In the genomic region with DNA sequence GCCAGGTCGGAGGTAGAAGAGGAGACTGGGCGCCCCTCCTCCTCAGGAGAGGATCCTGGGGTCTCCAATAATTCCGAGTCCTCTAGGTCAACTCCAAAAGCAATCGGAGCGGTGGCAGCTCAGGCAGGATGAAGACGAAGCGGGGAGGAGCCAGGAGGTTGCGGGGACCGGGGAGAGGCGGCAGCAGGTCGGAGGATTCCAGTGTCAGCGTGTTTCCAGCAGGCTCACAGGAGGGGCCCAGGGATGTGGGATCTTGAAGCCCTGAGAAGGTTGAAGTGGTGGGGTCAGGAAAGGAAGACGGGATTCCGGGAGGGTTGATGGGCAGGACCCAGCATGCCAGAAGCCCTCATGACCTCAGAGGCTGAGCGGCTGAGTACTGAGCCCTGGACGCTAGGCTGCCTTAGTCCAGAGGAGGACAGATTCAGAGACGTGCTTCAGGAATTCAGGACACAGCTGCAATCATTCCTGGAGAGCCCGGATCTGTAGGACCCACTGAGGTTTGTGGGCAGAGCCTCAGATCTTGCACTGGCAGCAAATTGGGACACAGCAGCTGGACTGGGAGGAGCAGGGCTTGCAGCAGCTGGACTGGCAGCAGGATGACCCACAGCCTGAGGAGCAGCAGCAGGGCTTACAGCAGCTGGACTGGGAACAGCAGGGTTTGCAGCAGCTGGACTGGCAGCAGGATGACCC, we compare ENCODE assay signal across 20 cellular contexts. TPM values are rescaled to one million over a fixed set of nuclear protein-coding genes. Genes with fewer than 3 reads are reported as not detected.
"Had no signal": no experiment of that assay in that cellular context is flagged by ENCODE, and none has a peak within 500 bp of the region (broad histone marks: within the 10 kb centered on the region; RNA-seq: fewer than 3 reads in every experiment).

No MANE protein-coding gene starts in this region.

RNA-seq across cellular contexts. Expression of a gene that starts 1.0 kb away (rescaled TPM):
- total RNA-seq: activated CD4-positive, alpha-beta memory T cell treated with anti-CD3 and anti-CD28 coated beads, Interleukin-2, amount 10 ng/mL, durations not matched to agents 7 days and 5 days; activated CD4-positive, alpha-beta T cell treated with anti-CD3 and anti-CD28 coated beads, Interleukin-2, amount 10 ng/mL, durations not matched to agents 24 days and 14 days; activated naive CD4-positive, alpha-beta T cell treated with anti-CD3 and anti-CD28 coated beads for 36 hours; activated naive CD8-positive, alpha-beta T cell treated with anti-CD3 and anti-CD28 coated beads, Interleukin-2, amount 10 ng/mL, durations not matched to agents 7 days and 5 days; activated T-cell treated with anti-CD3 and anti-CD28 coated beads, Interleukin-2, amount 50 U/mL, for 72 hours; body of pancreas; colonic mucosa; dorsolateral prefrontal cortex; esophagus muscularis mucosa; gastrocnemius medialis; heart left ventricle; left lobe of liver; lower lobe of right lung; natural killer cell; occipital lobe; renal cortical epithelial cell; T-helper 2 cell treated with Interferon-gamma antibody and Interleukin-4, amounts not matched to agents 100 ng/mL and 5 ng/mL, for 36 hours; thyroid gland; urinary bladder had no signal
- polyA plus RNA-seq: heart left ventricle, keratinocyte, urinary bladder had no signal

RNA-seq across cellular contexts. Expression of a gene that starts 9.2 kb away (rescaled TPM):
- total RNA-seq: activated CD4-positive, alpha-beta memory T cell treated with anti-CD3 and anti-CD28 coated beads, Interleukin-2, amount 10 ng/mL, durations not matched to agents 7 days and 5 days; activated CD4-positive, alpha-beta T cell treated with anti-CD3 and anti-CD28 coated beads, Interleukin-2, amount 10 ng/mL, durations not matched to agents 24 days and 14 days; activated naive CD4-positive, alpha-beta T cell treated with anti-CD3 and anti-CD28 coated beads for 36 hours; activated naive CD8-positive, alpha-beta T cell treated with anti-CD3 and anti-CD28 coated beads, Interleukin-2, amount 10 ng/mL, durations not matched to agents 7 days and 5 days; activated T-cell treated with anti-CD3 and anti-CD28 coated beads, Interleukin-2, amount 50 U/mL, for 72 hours; body of pancreas; colonic mucosa; esophagus muscularis mucosa; gastrocnemius medialis; heart left ventricle; left lobe of liver; lower lobe of right lung; natural killer cell; occipital lobe; renal cortical epithelial cell; T-helper 2 cell treated with Interferon-gamma antibody and Interleukin-4, amounts not matched to agents 100 ng/mL and 5 ng/mL, for 36 hours; thyroid gland; urinary bladder had no signal
- polyA plus RNA-seq: heart left ventricle, keratinocyte, urinary bladder had no signal

RNA-seq across cellular contexts. Expression of a gene that starts 14.6 kb away (rescaled TPM):
- total RNA-seq: activated CD4-positive, alpha-beta memory T cell treated with anti-CD3 and anti-CD28 coated beads, Interleukin-2, amount 10 ng/mL, durations not matched to agents 7 days and 5 days; activated CD4-positive, alpha-beta T cell treated with anti-CD3 and anti-CD28 coated beads, Interleukin-2, amount 10 ng/mL, durations not matched to agents 24 days and 14 days; activated naive CD4-positive, alpha-beta T cell treated with anti-CD3 and anti-CD28 coated beads for 36 hours; activated naive CD8-positive, alpha-beta T cell treated with anti-CD3 and anti-CD28 coated beads, Interleukin-2, amount 10 ng/mL, durations not matched to agents 7 days and 5 days; activated T-cell treated with anti-CD3 and anti-CD28 coated beads, Interleukin-2, amount 50 U/mL, for 72 hours; body of pancreas; colonic mucosa; dorsolateral prefrontal cortex; esophagus muscularis mucosa; gastrocnemius medialis; heart left ventricle; left lobe of liver; lower lobe of right lung; natural killer cell; occipital lobe; renal cortical epithelial cell; T-helper 2 cell treated with Interferon-gamma antibody and Interleukin-4, amounts not matched to agents 100 ng/mL and 5 ng/mL, for 36 hours; thyroid gland; urinary bladder had no signal
- polyA plus RNA-seq: heart left ventricle, keratinocyte, urinary bladder had no signal

RNA-seq across cellular contexts. Expression of a gene that starts 22.2 kb away (rescaled TPM):
- total RNA-seq: activated CD4-positive, alpha-beta memory T cell treated with anti-CD3 and anti-CD28 coated beads, Interleukin-2, amount 10 ng/mL, durations not matched to agents 7 days and 5 days; activated CD4-positive, alpha-beta T cell treated with anti-CD3 and anti-CD28 coated beads, Interleukin-2, amount 10 ng/mL, durations not matched to agents 24 days and 14 days; activated naive CD4-positive, alpha-beta T cell treated with anti-CD3 and anti-CD28 coated beads for 36 hours; activated naive CD8-positive, alpha-beta T cell treated with anti-CD3 and anti-CD28 coated beads, Interleukin-2, amount 10 ng/mL, durations not matched to agents 7 days and 5 days; activated T-cell treated with anti-CD3 and anti-CD28 coated beads, Interleukin-2, amount 50 U/mL, for 72 hours; body of pancreas; colonic mucosa; dorsolateral prefrontal cortex; esophagus muscularis mucosa; gastrocnemius medialis; heart left ventricle; left lobe of liver; lower lobe of right lung; natural killer cell; occipital lobe; renal cortical epithelial cell; T-helper 2 cell treated with Interferon-gamma antibody and Interleukin-4, amounts not matched to agents 100 ng/mL and 5 ng/mL, for 36 hours; thyroid gland; urinary bladder had no signal
- polyA plus RNA-seq: heart left ventricle, keratinocyte, urinary bladder had no signal

RNA-seq across cellular contexts. Expression of a gene that starts 22.3 kb away (rescaled TPM):
- total RNA-seq: activated CD4-positive, alpha-beta memory T cell treated with anti-CD3 and anti-CD28 coated beads, Interleukin-2, amount 10 ng/mL, durations not matched to agents 7 days and 5 days; activated CD4-positive, alpha-beta T cell treated with anti-CD3 and anti-CD28 coated beads, Interleukin-2, amount 10 ng/mL, durations not matched to agents 24 days and 14 days; activated naive CD4-positive, alpha-beta T cell treated with anti-CD3 and anti-CD28 coated beads for 36 hours; activated naive CD8-positive, alpha-beta T cell treated with anti-CD3 and anti-CD28 coated beads, Interleukin-2, amount 10 ng/mL, durations not matched to agents 7 days and 5 days; activated T-cell treated with anti-CD3 and anti-CD28 coated beads, Interleukin-2, amount 50 U/mL, for 72 hours; body of pancreas; colonic mucosa; esophagus muscularis mucosa; gastrocnemius medialis; heart left ventricle; left lobe of liver; lower lobe of right lung; natural killer cell; occipital lobe; renal cortical epithelial cell; T-helper 2 cell treated with Interferon-gamma antibody and Interleukin-4, amounts not matched to agents 100 ng/mL and 5 ng/mL, for 36 hours; thyroid gland; urinary bladder had no signal
- polyA plus RNA-seq: heart left ventricle, keratinocyte, urinary bladder had no signal
